12 cellular contexts compared by ENCODE assay signal in the genomic region with DNA sequence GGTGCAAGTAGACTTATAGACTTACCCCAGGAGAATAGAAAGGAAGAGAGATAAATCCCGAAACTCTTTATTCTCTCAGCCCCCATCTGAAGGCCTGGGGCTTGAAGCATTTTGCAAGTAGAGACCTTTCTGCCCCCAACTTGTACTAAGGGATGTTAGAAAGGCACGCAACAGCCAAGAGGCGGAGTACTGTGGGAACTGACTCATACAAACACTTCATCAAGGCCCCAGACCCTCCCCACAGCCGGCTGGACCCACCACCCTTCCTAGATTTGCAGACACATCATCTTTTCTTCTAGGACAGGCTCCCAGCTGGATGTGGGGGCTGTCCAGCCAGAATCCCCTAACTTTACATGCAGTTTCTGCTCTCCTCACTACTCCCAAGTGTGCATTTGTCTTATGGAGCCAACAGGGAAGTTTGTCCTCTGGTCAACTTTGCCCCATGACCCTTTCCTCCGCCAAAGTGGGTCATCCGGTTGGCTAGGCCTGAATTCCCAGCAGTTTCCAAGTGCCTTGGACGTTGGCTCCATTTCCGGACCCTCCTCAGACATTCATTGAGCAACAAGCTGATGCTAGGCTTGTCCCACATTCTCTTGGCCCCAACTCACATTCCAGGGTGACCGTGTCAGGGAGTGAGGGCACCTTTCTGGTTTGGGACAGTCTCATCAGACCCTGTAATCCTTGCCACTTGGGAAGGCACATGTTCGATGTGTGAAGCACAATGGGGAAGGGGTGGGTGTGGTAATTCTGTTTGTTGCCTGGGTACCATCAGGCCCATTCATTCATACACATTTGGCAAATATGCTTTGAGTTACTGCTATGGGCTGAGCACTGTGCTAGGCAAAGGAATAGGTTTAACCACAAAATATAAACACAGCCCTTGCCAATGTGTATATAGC.
DNase-seq lines count a peak whose midpoint lies in the region; ATAC-seq lines count a peak whose summit lies in the region.
"Had no signal": no experiment of that assay in that cellular context is flagged by ENCODE, and none has a peak within 500 bp of the region (broad histone marks: within the 10 kb centered on the region; RNA-seq: fewer than 3 reads in every experiment).

No MANE protein-coding gene starts in this region.

- intact Hi-C loops in Right ventricle myocardium inferior (cut with DNase I) = no loop called here
- intact Hi-C loops in cardiac septum (cut with DNase I) = no loop called here
- intact Hi-C loops in aorta (cut with DNase I) = no loop called here

- no peaks in the 10 kb centered on the region for H3K9me3 ChIP-seq in aorta (ENCODE audit: control insufficient read depth, low read length)
- H3K9me3 ChIP-seq: A549 had no signal

- no peak overlapping the region for H3K27ac ChIP-seq in aorta (ENCODE audit: low read depth in 1 of 2, low read length in 2 of 2)
- H3K27ac ChIP-seq: A549 had no signal

- H3K27me3 ChIP-seq in aorta (ENCODE audit: control insufficient read depth in 1 of 2, insufficient read depth in 2 of 2, low read length in 1 of 2) = no peaks in the 10 kb centered on the region

- no peaks in the 10 kb centered on the region for H3K4me1 ChIP-seq in aorta (ENCODE audit: control insufficient read depth in 1 of 2, insufficient read depth in 2 of 2, low read length in 2 of 2)
- H3K4me1 ChIP-seq: A549 had no signal

- DNase-seq in Right ventricle myocardium inferior (ENCODE audit: missing footprints) = no peak
- no peak for DNase-seq in cardiac septum (ENCODE audit: low spot score)
- DNase-seq in fibroblast of peridontal ligament (ENCODE audit: extremely low read depth) = peak; percentile 94
- peak; percentile 28 for DNase-seq in mucosa of gallbladder (ENCODE audit: low spot score)
- peak in 1 of 2 donors; percentile 69 for DNase-seq in aorta
- no peak for DNase-seq in cerebellar nuclear complex (lab: John Stamatoyannopoulos, UW)
- DNase-seq: amniotic stem cell, NCI-H2029 treated with DMSO at 0.1 percent for 48 hours had no signal

- WGBS in aorta, 2 donors = 84 to 85% methylated on average over 10 of the region's 10 CpGs

- peak; percentile 57 for ATAC-seq in Right ventricle myocardium inferior
- ATAC-seq in aorta (ENCODE audit: low FRiP score) = peak; percentile 20
- no peak for ATAC-seq in HG02870 (IDR thresholded peaks at IDR 0.05; ENCODE audit: unreplicated experiment)
- no peak for ATAC-seq in GM21447 (IDR thresholded peaks at IDR 0.05; ENCODE audit: unreplicated experiment)
- ATAC-seq: A549 had no signal

- H3K4me3 ChIP-seq in aorta (ENCODE audit: low read length in 2 of 2) = no peak overlapping the region
- H3K4me3 ChIP-seq: A549, skin epidermis had no signal

- no peaks in the 10 kb centered on the region for H3K36me3 ChIP-seq in aorta (ENCODE audit: control insufficient read depth in 1 of 2, insufficient read depth in 2 of 2, low read length in 1 of 2)

Comparison
In these comparisons a context has a peak if more than half of its experiments do, and no peak if none do; other contexts are left out.
1. ATAC-seq: peak in Right ventricle myocardium inferior (single experiment) and aorta (single experiment); none in HG02870 (single experiment) and GM21447 (single experiment).
2. DNase-seq: peak in fibroblast of peridontal ligament (single experiment) and mucosa of gallbladder (single experiment); none in Right ventricle myocardium inferior (single experiment), cardiac septum (single experiment) and cerebellar nuclear complex (0 of 2).